Comparison of ENCODE assay signal across 1 cellular context in genomic region chr1:153783233-153784190, GRCh38.
TF ChIP-seq lines count a peak whose summit lies in the region.

No MANE protein-coding gene starts in this region.

TF ChIP-seq in HepG2, 621 proteins besides CTCF, POLR2A, EP300 and RAD21 (continued from another document and continues in another):
- TF ChIP-seq, protein P1, sequence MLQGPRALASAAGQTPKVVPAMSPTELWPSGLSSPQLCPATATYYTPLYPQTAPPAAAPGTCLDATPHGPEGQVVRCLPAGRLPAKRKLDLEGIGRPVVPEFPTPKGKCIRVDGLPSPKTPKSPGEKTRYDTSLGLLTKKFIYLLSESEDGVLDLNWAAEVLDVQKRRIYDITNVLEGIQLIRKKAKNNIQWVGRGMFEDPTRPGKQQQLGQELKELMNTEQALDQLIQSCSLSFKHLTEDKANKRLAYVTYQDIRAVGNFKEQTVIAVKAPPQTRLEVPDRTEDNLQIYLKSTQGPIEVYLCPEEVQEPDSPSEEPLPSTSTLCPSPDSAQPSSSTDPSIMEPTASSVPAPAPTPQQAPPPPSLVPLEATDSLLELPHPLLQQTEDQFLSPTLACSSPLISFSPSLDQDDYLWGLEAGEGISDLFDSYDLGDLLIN (CRISPR knock-in tag; IDR thresholded peaks at IDR 0.05; ENCODE audit: borderline replicate concordance) = no peak
- peak; percentile 80 for TF ChIP-seq KDM2A (CRISPR knock-in tag; IDR thresholded peaks at IDR 0.05; ENCODE audit: borderline replicate concordance, low read depth)
- no peak for TF ChIP-seq GTF3A (CRISPR knock-in tag; conservative IDR thresholded peaks at IDR 0.05)
- TF ChIP-seq KLF13 (CRISPR knock-in tag; IDR thresholded peaks at IDR 0.05) = no peak
- TF ChIP-seq KLF6 (CRISPR knock-in tag; IDR thresholded peaks at IDR 0.05) = peak; percentile 67; the same call in 1 of the 2 replicates
- TF ChIP-seq ZNF121 (CRISPR knock-in tag; IDR thresholded peaks at IDR 0.05) = peak; percentile 60
- TF ChIP-seq ATF1 (CRISPR knock-in tag; IDR thresholded peaks at IDR 0.05) = peak; percentile 43; the same call in 1 of the 2 replicates
- no peak for TF ChIP-seq GPBP1L1 (CRISPR knock-in tag; IDR thresholded peaks at IDR 0.05)
- no peak for TF ChIP-seq ZNF30 (CRISPR knock-in tag; IDR thresholded peaks at IDR 0.05)
- 0 out of 2 replicates have a peak, but pooled peaks have one; percentile 25 for TF ChIP-seq ZNF329 (CRISPR knock-in tag; IDR thresholded peaks at IDR 0.05; ENCODE audit: low read depth)
- peak; percentile 36 for TF ChIP-seq BCL6 (CRISPR knock-in tag; IDR thresholded peaks at IDR 0.05)
- TF ChIP-seq NONO (IDR thresholded peaks at IDR 0.05) = no peak
- 0 out of 2 replicates have a peak, but pooled peaks have one; percentile 52 for TF ChIP-seq NONO (CRISPR knock-in tag; conservative IDR thresholded peaks at IDR 0.05)
- TF ChIP-seq, protein P2, sequence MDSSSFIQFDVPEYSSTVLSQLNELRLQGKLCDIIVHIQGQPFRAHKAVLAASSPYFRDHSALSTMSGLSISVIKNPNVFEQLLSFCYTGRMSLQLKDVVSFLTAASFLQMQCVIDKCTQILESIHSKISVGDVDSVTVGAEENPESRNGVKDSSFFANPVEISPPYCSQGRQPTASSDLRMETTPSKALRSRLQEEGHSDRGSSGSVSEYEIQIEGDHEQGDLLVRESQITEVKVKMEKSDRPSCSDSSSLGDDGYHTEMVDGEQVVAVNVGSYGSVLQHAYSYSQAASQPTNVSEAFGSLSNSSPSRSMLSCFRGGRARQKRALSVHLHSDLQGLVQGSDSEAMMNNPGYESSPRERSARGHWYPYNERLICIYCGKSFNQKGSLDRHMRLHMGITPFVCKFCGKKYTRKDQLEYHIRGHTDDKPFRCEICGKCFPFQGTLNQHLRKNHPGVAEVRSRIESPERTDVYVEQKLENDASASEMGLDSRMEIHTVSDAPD (CRISPR knock-in tag; IDR thresholded peaks at IDR 0.05) = no peak
- peak; percentile 87; the same call in 1 of the 2 replicates for TF ChIP-seq HOXA5 (CRISPR knock-in tag; IDR thresholded peaks at IDR 0.05)
- TF ChIP-seq, protein P3, sequence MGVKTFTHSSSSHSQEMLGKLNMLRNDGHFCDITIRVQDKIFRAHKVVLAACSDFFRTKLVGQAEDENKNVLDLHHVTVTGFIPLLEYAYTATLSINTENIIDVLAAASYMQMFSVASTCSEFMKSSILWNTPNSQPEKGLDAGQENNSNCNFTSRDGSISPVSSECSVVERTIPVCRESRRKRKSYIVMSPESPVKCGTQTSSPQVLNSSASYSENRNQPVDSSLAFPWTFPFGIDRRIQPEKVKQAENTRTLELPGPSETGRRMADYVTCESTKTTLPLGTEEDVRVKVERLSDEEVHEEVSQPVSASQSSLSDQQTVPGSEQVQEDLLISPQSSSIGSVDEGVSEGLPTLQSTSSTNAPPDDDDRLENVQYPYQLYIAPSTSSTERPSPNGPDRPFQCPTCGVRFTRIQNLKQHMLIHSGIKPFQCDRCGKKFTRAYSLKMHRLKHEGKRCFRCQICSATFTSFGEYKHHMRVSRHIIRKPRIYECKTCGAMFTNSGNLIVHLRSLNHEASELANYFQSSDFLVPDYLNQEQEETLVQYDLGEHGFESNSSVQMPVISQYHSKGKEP (CRISPR knock-in tag; IDR thresholded peaks at IDR 0.05) = no peak
- peak; percentile 39; the same call in 1 of the 2 replicates for TF ChIP-seq YEATS2 (CRISPR knock-in tag; IDR thresholded peaks at IDR 0.05; ENCODE audit: borderline replicate concordance)
- peak; percentile 80; the same call in 1 of the 2 replicates for TF ChIP-seq ZSCAN31 (CRISPR knock-in tag; IDR thresholded peaks at IDR 0.05; ENCODE audit: low read depth)
- no peak for TF ChIP-seq ZNF570 (CRISPR knock-in tag; IDR thresholded peaks at IDR 0.05; ENCODE audit: borderline replicate concordance)
- TF ChIP-seq SRY (CRISPR knock-in tag; IDR thresholded peaks at IDR 0.05) = peak; percentile 86
- TF ChIP-seq SP2 (CRISPR knock-in tag; IDR thresholded peaks at IDR 0.05) = no peak
- TF ChIP-seq ZNF431 (CRISPR knock-in tag; IDR thresholded peaks at IDR 0.05; ENCODE audit: borderline replicate concordance, low read depth) = 0 out of 2 replicates have a peak, but pooled peaks have one; percentile 55
- no peak for TF ChIP-seq ZNF616 (CRISPR knock-in tag; IDR thresholded peaks at IDR 0.05; ENCODE audit: low read depth)
- no peak for TF ChIP-seq PRPF4 (IDR thresholded peaks at IDR 0.05; ENCODE audit: low read depth, low read length, poor library complexity, severe bottlenecking)
- no peak for TF ChIP-seq ZFP1 (CRISPR knock-in tag; IDR thresholded peaks at IDR 0.05)
- TF ChIP-seq ZNF883 (CRISPR knock-in tag; IDR thresholded peaks at IDR 0.05; ENCODE audit: not compliant biosample characterization) = peak; percentile 98
- TF ChIP-seq HINFP (CRISPR knock-in tag; IDR thresholded peaks at IDR 0.05; ENCODE audit: low read depth) = 0 out of 2 replicates have a peak, but pooled peaks have one; percentile 20
- peak; percentile 69; the same call in 1 of the 2 replicates for TF ChIP-seq TFDP1 (CRISPR knock-in tag; IDR thresholded peaks at IDR 0.05; ENCODE audit: borderline replicate concordance)
- TF ChIP-seq, protein P4, sequence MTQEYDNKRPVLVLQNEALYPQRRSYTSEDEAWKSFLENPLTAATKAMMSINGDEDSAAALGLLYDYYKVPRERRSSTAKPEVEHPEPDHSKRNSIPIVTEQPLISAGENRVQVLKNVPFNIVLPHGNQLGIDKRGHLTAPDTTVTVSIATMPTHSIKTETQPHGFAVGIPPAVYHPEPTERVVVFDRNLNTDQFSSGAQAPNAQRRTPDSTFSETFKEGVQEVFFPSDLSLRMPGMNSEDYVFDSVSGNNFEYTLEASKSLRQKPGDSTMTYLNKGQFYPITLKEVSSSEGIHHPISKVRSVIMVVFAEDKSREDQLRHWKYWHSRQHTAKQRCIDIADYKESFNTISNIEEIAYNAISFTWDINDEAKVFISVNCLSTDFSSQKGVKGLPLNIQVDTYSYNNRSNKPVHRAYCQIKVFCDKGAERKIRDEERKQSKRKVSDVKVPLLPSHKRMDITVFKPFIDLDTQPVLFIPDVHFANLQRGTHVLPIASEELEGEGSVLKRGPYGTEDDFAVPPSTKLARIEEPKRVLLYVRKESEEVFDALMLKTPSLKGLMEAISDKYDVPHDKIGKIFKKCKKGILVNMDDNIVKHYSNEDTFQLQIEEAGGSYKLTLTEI (CRISPR knock-in tag; conservative IDR thresholded peaks at IDR 0.05) = no peak
- TF ChIP-seq PAWR (CRISPR knock-in tag; IDR thresholded peaks at IDR 0.05; ENCODE audit: borderline replicate concordance) = no peak
- no peak for TF ChIP-seq TSC22D2 (CRISPR knock-in tag; IDR thresholded peaks at IDR 0.05; ENCODE audit: borderline replicate concordance)
- TF ChIP-seq ZGPAT (CRISPR knock-in tag; IDR thresholded peaks at IDR 0.05) = peak; percentile 95
- TF ChIP-seq SIX4 (CRISPR knock-in tag; IDR thresholded peaks at IDR 0.05) = no peak
- peak; percentile 86; the same call in 1 of the 2 replicates for TF ChIP-seq ZNF256 (CRISPR knock-in tag; conservative IDR thresholded peaks at IDR 0.05)
- peak; percentile 90 for TF ChIP-seq NRL (CRISPR knock-in tag; IDR thresholded peaks at IDR 0.05; ENCODE audit: borderline replicate concordance)
- 0 out of 2 replicates have a peak, but pooled peaks have one; percentile 51 for TF ChIP-seq KMT2B (CRISPR knock-in tag; IDR thresholded peaks at IDR 0.05)
- TF ChIP-seq ZNF143 (CRISPR knock-in tag; IDR thresholded peaks at IDR 0.05) = no peak
- TF ChIP-seq U2AF1 (optimal IDR thresholded peaks at IDR 0.05; ENCODE audit: low read depth, low read length) = no peak
- TF ChIP-seq NR2F6 (IDR thresholded peaks at IDR 0.05) = no peak
- no peak; the same call in 1 of the 2 replicates for TF ChIP-seq NR2F6 (CRISPR knock-in tag; IDR thresholded peaks at IDR 0.05)
- no peak for TF ChIP-seq ZBTB4 (CRISPR knock-in tag; IDR thresholded peaks at IDR 0.05; ENCODE audit: borderline replicate concordance)
- TF ChIP-seq SIX1 (CRISPR knock-in tag; IDR thresholded peaks at IDR 0.05; ENCODE audit: borderline replicate concordance) = no peak
- peak; percentile 73 for TF ChIP-seq ZNF546 (CRISPR knock-in tag; conservative IDR thresholded peaks at IDR 0.05)
- TF ChIP-seq, protein P5, sequence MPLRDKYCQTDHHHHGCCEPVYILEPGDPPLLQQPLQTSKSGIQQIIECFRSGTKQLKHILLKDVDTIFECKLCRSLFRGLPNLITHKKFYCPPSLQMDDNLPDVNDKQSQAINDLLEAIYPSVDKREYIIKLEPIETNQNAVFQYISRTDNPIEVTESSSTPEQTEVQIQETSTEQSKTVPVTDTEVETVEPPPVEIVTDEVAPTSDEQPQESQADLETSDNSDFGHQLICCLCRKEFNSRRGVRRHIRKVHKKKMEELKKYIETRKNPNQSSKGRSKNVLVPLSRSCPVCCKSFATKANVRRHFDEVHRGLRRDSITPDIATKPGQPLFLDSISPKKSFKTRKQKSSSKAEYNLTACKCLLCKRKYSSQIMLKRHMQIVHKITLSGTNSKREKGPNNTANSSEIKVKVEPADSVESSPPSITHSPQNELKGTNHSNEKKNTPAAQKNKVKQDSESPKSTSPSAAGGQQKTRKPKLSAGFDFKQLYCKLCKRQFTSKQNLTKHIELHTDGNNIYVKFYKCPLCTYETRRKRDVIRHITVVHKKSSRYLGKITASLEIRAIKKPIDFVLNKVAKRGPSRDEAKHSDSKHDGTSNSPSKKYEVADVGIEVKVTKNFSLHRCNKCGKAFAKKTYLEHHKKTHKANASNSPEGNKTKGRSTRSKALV (CRISPR knock-in tag; IDR thresholded peaks at IDR 0.05) = peak; percentile 87
- TF ChIP-seq ZNF713 (CRISPR knock-in tag; IDR thresholded peaks at IDR 0.05) = no peak
